In the genomic region with DNA sequence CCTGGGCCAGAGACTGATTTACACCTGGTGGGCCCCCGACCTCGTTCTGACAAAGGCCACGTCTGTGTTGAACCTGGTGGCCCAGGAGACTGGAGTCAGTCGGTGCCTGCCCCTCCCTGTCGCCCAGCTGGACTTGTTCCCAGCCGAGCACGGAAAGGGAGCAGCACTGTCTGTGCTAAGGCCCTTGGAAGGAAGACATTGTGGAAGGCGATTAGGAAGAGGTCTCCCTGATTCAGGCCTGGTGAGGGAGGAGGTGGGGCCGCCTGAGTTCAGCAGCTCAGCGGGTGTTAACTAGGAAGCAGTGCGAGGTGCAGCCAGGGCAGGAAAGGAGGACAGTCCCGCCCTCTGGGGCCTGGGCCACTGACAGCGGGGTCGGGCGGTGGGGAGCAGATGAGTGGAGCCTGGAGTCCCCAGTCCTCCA, we compare ENCODE assay signal across 18 cellular contexts.
"Had no signal": no experiment of that assay in that cellular context is flagged by ENCODE, and none has a peak within 500 bp of the region (broad histone marks: within the 10 kb centered on the region; RNA-seq: fewer than 3 reads in every experiment).

No MANE protein-coding gene starts in this region.

- FAIRE-seq: keratinocyte had no signal

- ATAC-seq: gastroesophageal sphincter; naive thymus-derived CD8-positive, alpha-beta T cell; T-cell had no signal

- H3K4me1 ChIP-seq: psoas muscle, testis had no signal

- DNase-seq: activated B cell treated with CpG ODN at 0.5 μM for 24 hours; activated CD4-positive, alpha-beta T cell treated with anti-CD3 and anti-CD28 coated beads, Interleukin-2, amount 50 U/mL, for 1 hour; activated naive CD4-positive, alpha-beta T cell treated with anti-CD3 and anti-CD28 coated beads, Interleukin-2, amount 50 U/mL, for 16 hours; activated T-cell treated with anti-CD3 and anti-CD28 coated beads, Interleukin-2, amount 50 U/mL, for 1 hour; adrenal gland; caudate nucleus; effector CD8-positive, alpha-beta T cell; naive thymus-derived CD8-positive, alpha-beta T cell; nucleus accumbens; stimulated activated CD4-positive, alpha-beta T cell treated with anti-CD3 and anti-CD28 coated beads, Interleukin-4, amount 100 ng/mL, for 1 hour; stimulated activated CD8-positive, alpha-beta memory T cell treated with anti-CD3 and anti-CD28 coated beads, Interleukin-4, amount 100 ng/mL, for 48 hours; T-cell; testis had no signal

- H3K27me3 ChIP-seq: adrenal gland, gastroesophageal sphincter, testis had no signal

- H3K36me3 ChIP-seq: adrenal gland had no signal

- H3K4me3 ChIP-seq: adrenal gland, coronary artery, gastroesophageal sphincter, psoas muscle, testis had no signal

- H3K9me3 ChIP-seq: adrenal gland, testis had no signal

- H3K27ac ChIP-seq: adrenal gland, coronary artery, epithelial cell of prostate, gastroesophageal sphincter, psoas muscle, testis had no signal
